ENCODE assay signal across 20 cellular contexts in genomic region chr2:235206980-235207579, GRCh38.
DNase-seq lines count a peak whose midpoint lies in the region; ATAC-seq, FAIRE-seq and TF ChIP-seq lines count a peak whose summit lies in the region.
"Had no signal": no experiment of that assay in that cellular context is flagged by ENCODE, and none has a peak within 500 bp of the region (broad histone marks: within the 10 kb centered on the region; RNA-seq: fewer than 3 reads in every experiment).

No MANE protein-coding gene starts in this region.

- H3K9me3 Mint-ChIP-seq in activated T-cell treated with anti-CD3 and anti-CD28 coated beads, Interleukin-2, amount 50 U/mL, for 72 hours, result no peaks in the 10 kb centered on the region
- H3K9me3 Mint-ChIP-seq: CD4-positive, alpha-beta T cell; immature natural killer cell had no signal

- H3K9me3 ChIP-seq in H1 (ENCODE audit: insufficient read depth in 2 of 2, low read depth in 1 of 2, low read length in 1 of 2), result peaks cover 0 to 3% of the 10 kb centered on the region in 2 experiments; a peak in 1 of 4 replicates
- H3K9me3 ChIP-seq in hepatocyte (ENCODE audit: low read depth), result no peaks in the 10 kb centered on the region
- H3K9me3 ChIP-seq: ovary, SK-N-SH, thoracic aorta had no signal

- no peak overlapping the region for H2AFZ ChIP-seq in H1 (ENCODE audit: low read length)
- no peak overlapping the region for H2AFZ ChIP-seq in hepatocyte

- H2BK15ac ChIP-seq in H1 (ENCODE audit: low read length), result no peak overlapping the region

- TF ChIP-seq CTCF in H1 (IDR thresholded peaks at IDR 0.05; ENCODE audit: control extremely low read depth in 1 of 3, insufficient read depth in 1 of 3, low read depth in 1 of 3, low read length in 3 of 3), result no peak
- no peak for TF ChIP-seq CTCF in hepatocyte (IDR thresholded peaks at IDR 0.05; ENCODE audit: poor library complexity)

- no peak overlapping the region for H2BK120ac ChIP-seq in H1 (replicated peaks; ENCODE audit: low read depth, low read length)

- no peak overlapping the region for H2BK20ac ChIP-seq in H1 (ENCODE audit: low read length)

- H3K4me1 ChIP-seq in H1 (replicated peaks in 1 of 4; ENCODE audit: control insufficient read depth in 3 of 4, insufficient read depth in 4 of 4, low read length in 3 of 4), result peaks cover 2 to 10% (median 5%) of the 10 kb centered on the region in 4 experiments; a peak in 6 of 7 replicates
- no peaks in the 10 kb centered on the region for H3K4me1 ChIP-seq in hepatocyte (ENCODE audit: insufficient read depth)
- H3K4me1 ChIP-seq: foreskin keratinocyte had no signal

- no peak overlapping the region for H4K5ac ChIP-seq in H1 (ENCODE audit: insufficient read length, low read depth, low read length)

- H3K9me2 ChIP-seq in hepatocyte (replicated peaks; ENCODE audit: insufficient read depth), result no peaks in the 10 kb centered on the region
- H3K9me2 ChIP-seq: SK-N-SH had no signal

- CTCF ChIA-PET in H1 (lab: Charles Lee; ENCODE audit: partially characterized antibody), result interaction anchor here (0.9 to 1.3 kb wide), 3 partner anchors 9 to 12 kb away, joined by 3 to 5 read pairs (median 3); no protein-coding TSS in a partner anchor

- no peak overlapping the region for H3K4ac ChIP-seq in H1 (replicated peaks; ENCODE audit: insufficient read length, low read depth, low read length)

- DNase-seq in H1 (ENCODE audit: low read depth in 1 of 2, low spot score in 2 of 2) (peak in 1 of 2 experiments; percentile 43), hepatocyte (ENCODE audit: low spot score) (no peak), OCI-M2 (lab: John Stamatoyannopoulos, UW; ENCODE audit: unreplicated experiment) (no peak)
- DNase-seq in activated T-cell treated with anti-CD3 and anti-CD28 coated beads, Interleukin-2, amount 50 U/mL, for 72 hours, result no peak
- DNase-seq: activated naive CD4-positive, alpha-beta T cell treated with Interleukin-2 at 50 U/mL for 16 hours; CD4-positive, alpha-beta T cell; foreskin keratinocyte; GDM1; immature natural killer cell; KBM-7; NCI-H146; ovary; SK-N-SH; stimulated activated CD4-positive, alpha-beta T cell treated with anti-CD3 and anti-CD28 coated beads, Interleukin-15, amount 100 ng/mL, for 24 hours had no signal

- no peak overlapping the region for H2BK5ac ChIP-seq in H1 (ENCODE audit: low read depth, low read length)

- no peak overlapping the region for H3K14ac ChIP-seq in H1 (ENCODE audit: insufficient read length)

- H3K36me3 ChIP-seq in H1 (ENCODE audit: control insufficient read depth in 2 of 4, insufficient read depth in 4 of 4, low read length in 3 of 4) (no peaks in the 10 kb centered on the region), hepatocyte (replicated peaks; ENCODE audit: insufficient read depth, low read depth) (no peaks in the 10 kb centered on the region)
- H3K36me3 ChIP-seq: ovary, thoracic aorta had no signal

- H3K9ac ChIP-seq in H1 (replicated peaks in 1 of 4; ENCODE audit: extremely low read depth in 1 of 4, low read depth in 3 of 4, low read length in 3 of 4), result no peak overlapping the region
- H3K9ac ChIP-seq: SK-N-SH had no signal

- TF ChIP-seq RAD21 in H1 (IDR thresholded peaks at IDR 0.05 in 1 of 2, conservative IDR thresholded peaks at IDR 0.05 in 1 of 2; ENCODE audit: low read depth in 2 of 2, low read length in 2 of 2), result no peak

- no peak overlapping the region for H3K4me3 Mint-ChIP-seq in activated T-cell treated with anti-CD3 and anti-CD28 coated beads, Interleukin-2, amount 50 U/mL, for 72 hours
- H3K4me3 Mint-ChIP-seq: CD4-positive, alpha-beta T cell; immature natural killer cell; mesothelial cell of epicardium had no signal

- H3K4me3 ChIP-seq in H1 (ENCODE audit: extremely low read depth in 1 of 4, insufficient read depth in 2 of 4, low read depth in 3 of 4, low read length in 4 of 4) (no peak overlapping the region), hepatocyte (no peak overlapping the region)
- H3K4me3 ChIP-seq: ovary, thoracic aorta had no signal

- no peak overlapping the region for H3K23ac ChIP-seq in H1 (ENCODE audit: insufficient read length)

- no peak overlapping the region for H2BK12ac ChIP-seq in H1 (ENCODE audit: low read depth, low read length)

- H3K56ac ChIP-seq in H1 (replicated peaks; ENCODE audit: insufficient read length, low read depth, low read length), result no peak overlapping the region

- H4K20me1 ChIP-seq in H1 (replicated peaks in 1 of 2; ENCODE audit: control insufficient read depth in 1 of 2, insufficient read depth in 2 of 2, low read length in 2 of 2) (no peaks in the 10 kb centered on the region), hepatocyte (ENCODE audit: insufficient read depth, poor library complexity, severe bottlenecking) (no peaks in the 10 kb centered on the region)

- H3K4me2 ChIP-seq in H1 (ENCODE audit: insufficient read depth in 1 of 2, low read depth in 2 of 2, low read length in 2 of 2), result no peak overlapping the region
- no peak overlapping the region for H3K4me2 ChIP-seq in hepatocyte
- H3K4me2 ChIP-seq: SK-N-SH had no signal

- no peak for TF ChIP-seq POLR2A in H1 (IDR thresholded peaks at IDR 0.05; ENCODE audit: control extremely low read depth in 1 of 2, low read depth in 2 of 2, low read length in 2 of 2)

- no peak overlapping the region for H3K18ac ChIP-seq in H1 (ENCODE audit: extremely low read depth, low read length)

- H3K27me3 Mint-ChIP-seq in activated T-cell treated with anti-CD3 and anti-CD28 coated beads, Interleukin-2, amount 50 U/mL, for 72 hours (ENCODE audit: low read depth), result peaks cover 7% of the 10 kb centered on the region

- H4K8ac ChIP-seq in H1 (ENCODE audit: extremely low read depth, insufficient read depth, low read length), result no peak overlapping the region

- H3K79me2 ChIP-seq in H1 (ENCODE audit: control insufficient read depth in 1 of 2, insufficient read depth in 2 of 2, low read length in 2 of 2) (no peaks in the 10 kb centered on the region), hepatocyte (no peaks in the 10 kb centered on the region)

- TF ChIP-seq EP300 in H1 (IDR thresholded peaks at IDR 0.05; ENCODE audit: borderline replicate concordance in 1 of 2, low read depth in 2 of 2, low read length in 2 of 2), result no peak

- H3K27me3 ChIP-seq in H1 (replicated peaks in 1 of 4; ENCODE audit: control insufficient read depth in 3 of 4, extremely low read depth in 1 of 4, insufficient read depth in 3 of 4, low read length in 3 of 4) (no peaks in the 10 kb centered on the region; a peak in 1 of 7 replicates), hepatocyte (peaks cover 10% of the 10 kb centered on the region)
- H3K27me3 ChIP-seq: ovary had no signal

- no peak for FAIRE-seq in H1 (lab: Jason Lieb, UNC)

- no peak overlapping the region for H4K91ac ChIP-seq in H1 (replicated peaks; ENCODE audit: insufficient read length, low read length)

- POLR2A ChIA-PET in H1 (lab: Charles Lee; ENCODE audit: partially characterized antibody), result no interaction called here

- H3K79me1 ChIP-seq in H1 (ENCODE audit: low read depth, low read length), result no peaks in the 10 kb centered on the region

- H3K4me1 Mint-ChIP-seq in activated T-cell treated with anti-CD3 and anti-CD28 coated beads, Interleukin-2, amount 50 U/mL, for 72 hours (ENCODE audit: low read depth), result no peaks in the 10 kb centered on the region
- H3K4me1 Mint-ChIP-seq: immature natural killer cell, mesothelial cell of epicardium had no signal

- H3K27ac Mint-ChIP-seq in activated T-cell treated with anti-CD3 and anti-CD28 coated beads, Interleukin-2, amount 50 U/mL, for 72 hours, result no peak overlapping the region
- H3K27ac Mint-ChIP-seq: CD4-positive, alpha-beta T cell; immature natural killer cell; mesothelial cell of epicardium had no signal

- H2AK5ac ChIP-seq in H1 (ENCODE audit: low read depth, low read length), result no peak overlapping the region

- 75% methylated on average over 5 of the region's 5 CpGs; no CpG with 5 or more reads in 1 of the 2 experiments for WGBS in H1 (ENCODE audit: extremely low coverage in 1 of 2, insufficient coverage in 1 of 2, insufficient read length in 1 of 2, insufficient replicate concordance in 2 of 2, low coverage in 1 of 2, low lambda C conversion rate in 2 of 2, missing lambda C conversion rate in 1 of 2), 2 experiments
- 61% methylated on average over 5 of the region's 5 CpGs for WGBS in hepatocyte (ENCODE audit: low lambda C conversion rate, missing lambda C conversion rate)

- ATAC-seq in GM18909 (IDR thresholded peaks at IDR 0.05; ENCODE audit: poor library complexity, unreplicated experiment) (peak; percentile 83), GM21619 (IDR thresholded peaks at IDR 0.05; ENCODE audit: unreplicated experiment) (peak; percentile 78), HG03378 (IDR thresholded peaks at IDR 0.05; ENCODE audit: unreplicated experiment) (peak; percentile 76), GM18858 (IDR thresholded peaks at IDR 0.05; ENCODE audit: unreplicated experiment) (no peak)
- ATAC-seq in activated T-cell treated with anti-CD3 and anti-CD28 coated beads, Interleukin-2, amount 50 U/mL, for 72 hours (replicated peaks in 1 of 2), result no peak
- ATAC-seq: foreskin keratinocyte had no signal

- no peaks in the 10 kb centered on the region for H3K36me3 Mint-ChIP-seq in activated T-cell treated with anti-CD3 and anti-CD28 coated beads, Interleukin-2, amount 50 U/mL, for 72 hours (ENCODE audit: insufficient read depth in 2 of 2)
- H3K36me3 Mint-ChIP-seq: immature natural killer cell, mesothelial cell of epicardium had no signal

- no peak overlapping the region for H3K27ac ChIP-seq in H1 (ENCODE audit: low read depth, low read length)
- H3K27ac ChIP-seq in hepatocyte, result no peak overlapping the region
- H3K27ac ChIP-seq: foreskin keratinocyte, ovary, thoracic aorta had no signal

- H3K23me2 ChIP-seq in H1 (ENCODE audit: low read depth, low read length), result no peaks in the 10 kb centered on the region

TF ChIP-seq in H1, 55 proteins besides CTCF, POLR2A, EP300 and RAD21:
- TF ChIP-seq NANOG (IDR thresholded peaks at IDR 0.05; ENCODE audit: insufficient read depth, low read depth, low read length, poor library complexity, severe bottlenecking) (peak; percentile 31), YY1 (IDR thresholded peaks at IDR 0.05; ENCODE audit: low read depth, low read length) (no peak), RFX5 (IDR thresholded peaks at IDR 0.05; ENCODE audit: borderline replicate concordance, low read depth, low read length) (no peak), CHD1 (IDR thresholded peaks at IDR 0.05; ENCODE audit: low read depth, low read length) (no peak), SP2 (IDR thresholded peaks at IDR 0.05; ENCODE audit: low read length) (no peak)

Comparison
In these comparisons a context has a peak if more than half of its experiments do, and no peak if none do; other contexts are left out.
1. ATAC-seq: peak in GM18909 (single experiment), GM21619 (single experiment) and HG03378 (single experiment); none in GM18858 (single experiment) and activated T-cell treated with anti-CD3 and anti-CD28 coated beads, Interleukin-2, amount 50 U/mL, for 72 hours (0 of 2).